ENCODE assay signal across 1 cellular context in genomic region chr5:1119312-1119831, GRCh38.
TF ChIP-seq lines count a peak whose summit lies in the region.

No MANE protein-coding gene starts in this region.

TF ChIP-seq in HepG2, 621 proteins besides CTCF, POLR2A, EP300 and RAD21 (continued from another document and continues in another):
- TF ChIP-seq SKIL (CRISPR knock-in tag; IDR thresholded peaks at IDR 0.05; ENCODE audit: borderline replicate concordance) (peak; percentile 51; the same call in 1 of the 2 replicates), HES4 (CRISPR knock-in tag; IDR thresholded peaks at IDR 0.05; ENCODE audit: borderline replicate concordance) (no peak), NCOA1 (CRISPR knock-in tag; IDR thresholded peaks at IDR 0.05) (no peak), GABPB1 (CRISPR knock-in tag; IDR thresholded peaks at IDR 0.05) (peak; percentile 65; the same call in 1 of the 2 replicates), DRAP1 (CRISPR knock-in tag; IDR thresholded peaks at IDR 0.05) (no peak), ZNF543 (CRISPR knock-in tag; IDR thresholded peaks at IDR 0.05) (no peak), ZNF552 (CRISPR knock-in tag; IDR thresholded peaks at IDR 0.05; ENCODE audit: borderline replicate concordance) (no peak), ZBTB34 (CRISPR knock-in tag; IDR thresholded peaks at IDR 0.05) (peak; percentile 99), RORA (CRISPR knock-in tag; IDR thresholded peaks at IDR 0.05) (no peak), TFE3 (CRISPR knock-in tag; IDR thresholded peaks at IDR 0.05) (peak; percentile 80), KLF9 (CRISPR knock-in tag; IDR thresholded peaks at IDR 0.05; ENCODE audit: low read depth) (no peak), IRX3 (CRISPR knock-in tag; IDR thresholded peaks at IDR 0.05; ENCODE audit: borderline replicate concordance, low read depth) (no peak), FOXK1 (CRISPR knock-in tag; IDR thresholded peaks at IDR 0.05; ENCODE audit: borderline replicate concordance, low read depth) (no peak), TOPORS (CRISPR knock-in tag; IDR thresholded peaks at IDR 0.05) (no peak), HINFP (CRISPR knock-in tag; IDR thresholded peaks at IDR 0.05; ENCODE audit: low read depth) (0 out of 2 replicates have a peak, but pooled peaks have one; percentile 47), THAP8 (CRISPR knock-in tag; IDR thresholded peaks at IDR 0.05; ENCODE audit: borderline replicate concordance) (no peak), DDIT3 (CRISPR knock-in tag; IDR thresholded peaks at IDR 0.05) (no peak), HNRNPK (IDR thresholded peaks at IDR 0.05; ENCODE audit: low read depth, low read length, poor library complexity, severe bottlenecking) (no peak), ZNF350 (CRISPR knock-in tag; IDR thresholded peaks at IDR 0.05; ENCODE audit: borderline replicate concordance, low read depth) (no peak; the same call in none of the 2 replicates), CREBL2 (CRISPR knock-in tag; IDR thresholded peaks at IDR 0.05; ENCODE audit: borderline replicate concordance) (no peak), ZFAT (CRISPR knock-in tag; conservative IDR thresholded peaks at IDR 0.05) (no peak), IKZF1 (IDR thresholded peaks at IDR 0.05) (no peak), ZNF512 (CRISPR knock-in tag; IDR thresholded peaks at IDR 0.05) (no peak), ZXDC (CRISPR knock-in tag; IDR thresholded peaks at IDR 0.05) (no peak), ZNF138 (CRISPR knock-in tag; IDR thresholded peaks at IDR 0.05; ENCODE audit: low read depth) (no peak), CBX1 (IDR thresholded peaks at IDR 0.05; ENCODE audit: low read depth) (no peak), ZNF530 (CRISPR knock-in tag; IDR thresholded peaks at IDR 0.05; ENCODE audit: low read depth) (no peak), ZNF607 (CRISPR knock-in tag; IDR thresholded peaks at IDR 0.05; ENCODE audit: borderline replicate concordance) (no peak; the same call in 1 of the 2 replicates), CHCHD3 (CRISPR knock-in tag; IDR thresholded peaks at IDR 0.05) (no peak), TCF7L2 (IDR thresholded peaks at IDR 0.05; ENCODE audit: low read depth, low read length) (no peak), ZSCAN29 (CRISPR knock-in tag; conservative IDR thresholded peaks at IDR 0.05) (no peak), XBP1 (CRISPR knock-in tag; IDR thresholded peaks at IDR 0.05) (no peak), NFIC (IDR thresholded peaks at IDR 0.05; ENCODE audit: low read length) (no peak), CREM (IDR thresholded peaks at IDR 0.05) (no peak), CREM (CRISPR knock-in tag; IDR thresholded peaks at IDR 0.05) (no peak), IRF1 (CRISPR knock-in tag; IDR thresholded peaks at IDR 0.05; ENCODE audit: low read depth) (no peak), ZNF839 (CRISPR knock-in tag; IDR thresholded peaks at IDR 0.05; ENCODE audit: borderline replicate concordance) (no peak), CBFB (CRISPR knock-in tag; IDR thresholded peaks at IDR 0.05) (no peak), U2AF1 (optimal IDR thresholded peaks at IDR 0.05; ENCODE audit: low read depth, low read length) (no peak), RFX5 (IDR thresholded peaks at IDR 0.05; ENCODE audit: low read depth, low read length) (no peak; the same call in 1 of the 2 replicates), CHD2 (IDR thresholded peaks at IDR 0.05; ENCODE audit: low read depth, low read length) (0 out of 2 replicates have a peak, but pooled peaks have one; percentile 11), GLMP (CRISPR knock-in tag; IDR thresholded peaks at IDR 0.05; ENCODE audit: borderline replicate concordance) (no peak), KAT7 (CRISPR knock-in tag; IDR thresholded peaks at IDR 0.05; ENCODE audit: borderline replicate concordance) (no peak), ERF (CRISPR knock-in tag; IDR thresholded peaks at IDR 0.05) (peak; percentile 19; the same call in 1 of the 2 replicates), TFAP4 (IDR thresholded peaks at IDR 0.05; ENCODE audit: borderline replicate concordance, low read depth) (peak; percentile 95; the same call in 1 of the 2 replicates), FLYWCH1 (CRISPR knock-in tag; IDR thresholded peaks at IDR 0.05) (no peak), ZNF547 (CRISPR knock-in tag; IDR thresholded peaks at IDR 0.05) (no peak; the same call in 1 of the 2 replicates), YY1 (IDR thresholded peaks at IDR 0.05; ENCODE audit: insufficient read depth, insufficient replicate concordance, low read depth, low read length) (no peak), PBX2 (CRISPR knock-in tag; IDR thresholded peaks at IDR 0.05) (no peak)
